27 cellular contexts compared by ENCODE assay signal in the genomic region with DNA sequence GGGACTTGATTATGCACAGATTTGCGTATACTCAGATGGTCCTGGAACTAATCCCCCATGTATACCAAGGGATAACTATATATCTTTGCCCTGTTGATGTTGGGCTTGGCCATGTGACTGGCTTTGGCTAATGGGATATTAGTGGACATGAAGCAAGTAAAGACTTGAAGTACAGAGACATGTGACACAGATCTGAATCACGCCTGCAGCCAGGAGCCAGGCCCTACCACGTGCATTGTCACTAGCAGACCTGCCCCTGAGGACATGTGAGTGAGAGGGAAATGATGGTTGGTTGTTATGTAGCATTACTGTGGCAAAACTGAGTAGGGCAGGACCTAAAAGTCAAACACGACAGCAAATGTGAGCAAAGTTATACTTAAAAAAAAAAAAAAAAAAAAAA.
"Had no signal": no experiment of that assay in that cellular context is flagged by ENCODE, and none has a peak within 500 bp of the region (broad histone marks: within the 10 kb centered on the region; RNA-seq: fewer than 3 reads in every experiment).

No MANE protein-coding gene starts in this region.

- H3K4me3 ChIP-seq: heart left ventricle, mucosa of descending colon, right lobe of liver, skin epidermis, tibial artery had no signal

- FAIRE-seq: colon, endothelial cell of umbilical vein, urothelium cell line had no signal

- H3K27ac ChIP-seq: heart left ventricle, parathyroid adenoma, right lobe of liver, skin epidermis, tibial artery had no signal

- DNase-seq: activated B cell treated with CpG ODN at 0.5 μM for 24 hours; activated CD4-positive, alpha-beta T cell treated with anti-CD3 and anti-CD28 coated beads for 36 hours; activated CD4-positive, alpha-beta T cell treated with anti-CD3 and anti-CD28 coated beads, Interleukin-2, amount 50 U/mL, for 4 hours; activated CD8-positive, alpha-beta memory T cell treated with anti-CD3 and anti-CD28 coated beads for 24 hours; activated CD8-positive, alpha-beta memory T cell treated with anti-CD3 and anti-CD28 coated beads, Interleukin-2, amount 50 U/mL, for 4 hours; activated T-cell treated with anti-CD3 and anti-CD28 coated beads, Interleukin-2, amount 50 U/mL, for 24 hours; aorta; effector memory CD8-positive, alpha-beta T cell; heart left ventricle; islet precursor cell; left cardiac atrium; mesenchymal stem cell; mucosa of descending colon; nucleus accumbens; right lobe of liver; stimulated activated CD4-positive, alpha-beta T cell treated with anti-CD3 and anti-CD28 coated beads, Interleukin-1b, Interleukin-23, amount 100 ng/mL, for 48 hours; stimulated activated naive CD8-positive, alpha-beta T cell treated with anti-CD3 and anti-CD28 coated beads, Interleukin-15, amount 100 ng/mL, for 72 hours; T-helper 9 cell; tibial artery had no signal

- H3K9me3 ChIP-seq: heart left ventricle, mucosa of descending colon, right lobe of liver, tibial artery had no signal

- H2AFZ ChIP-seq: parathyroid adenoma had no signal

- H3K9ac ChIP-seq: parathyroid adenoma had no signal

- H3K27me3 ChIP-seq: heart left ventricle, right lobe of liver, tibial artery had no signal

- H3K4me1 ChIP-seq: parathyroid adenoma, tibial artery had no signal

- ATAC-seq: activated CD4-positive, alpha-beta T cell treated with anti-CD3 and anti-CD28 coated beads for 36 hours; activated naive CD4-positive, alpha-beta T cell treated with anti-CD3 and anti-CD28 coated beads, Interleukin-2, amount 50 U/mL, for 72 hours; activated T-helper 17 cell treated with anti-CD3 and anti-CD28 coated beads, Interleukin-2, amount 50 U/mL, for 72 hours; effector memory CD8-positive, alpha-beta T cell; heart left ventricle; left cardiac atrium; mucosa of descending colon; right lobe of liver; stimulated activated effector memory CD8-positive, alpha-beta T cell treated with anti-CD3 and anti-CD28 coated beads, Interleukin-12 subunit alpha, Interleukin-12 subunit beta, amount 100 ng/mL, for 72 hours; stimulated activated naive CD8-positive, alpha-beta T cell treated with anti-CD3 and anti-CD28 coated beads, Interleukin-15, amount 100 ng/mL, for 72 hours had no signal

- H3K36me3 ChIP-seq: heart left ventricle, right lobe of liver, tibial artery had no signal
